Comparison of ENCODE assay signal across 1 cellular context in genomic region chr1:85279463-85280080, GRCh38.
TF ChIP-seq lines count a peak whose summit lies in the region.

No MANE protein-coding gene starts in this region.

TF ChIP-seq in K562, 482 proteins besides CTCF, POLR2A, EP300 and RAD21 (continued from another document and continues in another):
- TF ChIP-seq NR1H2 (CRISPR knock-in tag; IDR thresholded peaks at IDR 0.05), result no peak
- no peak for TF ChIP-seq NFE2 (IDR thresholded peaks at IDR 0.05; ENCODE audit: low read depth)
- TF ChIP-seq ZNF668 (CRISPR knock-in tag; IDR thresholded peaks at IDR 0.05), result peak; percentile 77; the same call in 1 of the 2 replicates
- peak; percentile 35; the same call in 1 of the 2 replicates for TF ChIP-seq ZNF134 (CRISPR knock-in tag; conservative IDR thresholded peaks at IDR 0.05)
- TF ChIP-seq NR2C2 (CRISPR knock-in tag; IDR thresholded peaks at IDR 0.05), result no peak
- TF ChIP-seq NR2C2 (tag; IDR thresholded peaks at IDR 0.05), result 0 out of 2 replicates have a peak, but pooled peaks have one; percentile 28
- no peak for TF ChIP-seq ZNF655 (CRISPR knock-in tag; IDR thresholded peaks at IDR 0.05)
- no peak for TF ChIP-seq AFF1 (IDR thresholded peaks at IDR 0.05; ENCODE audit: low read depth in 1 of 2, partially characterized antibody in 2 of 2)
- TF ChIP-seq ZBTB17 (CRISPR knock-in tag; IDR thresholded peaks at IDR 0.05), result peak; percentile 80
- peak; percentile 73 for TF ChIP-seq TCFL5 (CRISPR knock-in tag; conservative IDR thresholded peaks at IDR 0.05)
- TF ChIP-seq ZNF830 (CRISPR knock-in tag; IDR thresholded peaks at IDR 0.05), result no peak
- TF ChIP-seq MED1 (CRISPR knock-in tag; IDR thresholded peaks at IDR 0.05; ENCODE audit: borderline replicate concordance), result no peak
- TF ChIP-seq JUND (IDR thresholded peaks at IDR 0.05; ENCODE audit: borderline replicate concordance, low read depth, low read length), result no peak
- peak; percentile 49; the same call in 1 of the 3 replicates for TF ChIP-seq JUND (tag; IDR thresholded peaks at IDR 0.05; ENCODE audit: borderline replicate concordance, low read depth, low read length)
- peak; percentile 45; the same call in 1 of the 2 replicates for TF ChIP-seq NFIC (IDR thresholded peaks at IDR 0.05)
- 0 out of 2 replicates have a peak, but pooled peaks have one; percentile 74 for TF ChIP-seq HIVEP1 (CRISPR knock-in tag; IDR thresholded peaks at IDR 0.05)
- TF ChIP-seq U2AF1 (optimal IDR thresholded peaks at IDR 0.05; ENCODE audit: low read depth, low read length), result no peak
- TF ChIP-seq, protein P1, sequence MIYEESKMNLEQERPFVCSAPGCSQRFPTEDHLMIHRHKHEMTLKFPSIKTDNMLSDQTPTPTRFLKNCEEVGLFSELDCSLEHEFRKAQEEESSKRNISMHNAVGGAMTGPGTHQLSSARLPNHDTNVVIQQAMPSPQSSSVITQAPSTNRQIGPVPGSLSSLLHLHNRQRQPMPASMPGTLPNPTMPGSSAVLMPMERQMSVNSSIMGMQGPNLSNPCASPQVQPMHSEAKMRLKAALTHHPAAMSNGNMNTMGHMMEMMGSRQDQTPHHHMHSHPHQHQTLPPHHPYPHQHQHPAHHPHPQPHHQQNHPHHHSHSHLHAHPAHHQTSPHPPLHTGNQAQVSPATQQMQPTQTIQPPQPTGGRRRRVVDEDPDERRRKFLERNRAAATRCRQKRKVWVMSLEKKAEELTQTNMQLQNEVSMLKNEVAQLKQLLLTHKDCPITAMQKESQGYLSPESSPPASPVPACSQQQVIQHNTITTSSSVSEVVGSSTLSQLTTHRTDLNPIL (CRISPR knock-in tag; IDR thresholded peaks at IDR 0.05), result 0 out of 2 replicates have a peak, but pooled peaks have one; percentile 47
- peak; percentile 85; the same call in 1 of the 2 replicates for TF ChIP-seq MECOM (CRISPR knock-in tag; IDR thresholded peaks at IDR 0.05)
- no peak for TF ChIP-seq POLR2G (IDR thresholded peaks at IDR 0.05; ENCODE audit: low read depth, low read length)
- TF ChIP-seq ZNF551 (CRISPR knock-in tag; IDR thresholded peaks at IDR 0.05), result no peak
- TF ChIP-seq MIER1 (IDR thresholded peaks at IDR 0.05; ENCODE audit: low read depth), result no peak
- TF ChIP-seq PRMT5 (CRISPR knock-in tag; IDR thresholded peaks at IDR 0.05), result no peak
- no peak for TF ChIP-seq ARID1B (IDR thresholded peaks at IDR 0.05)
- TF ChIP-seq ETS2 (tag; IDR thresholded peaks at IDR 0.05; ENCODE audit: borderline replicate concordance, poor library complexity, severe bottlenecking), result no peak
- no peak for TF ChIP-seq MYC (IDR thresholded peaks at IDR 0.05; ENCODE audit: low read depth, low read length)
- TF ChIP-seq MYC (CRISPR knock-in tag; IDR thresholded peaks at IDR 0.05; ENCODE audit: borderline replicate concordance, low read depth), result 0 out of 2 replicates have a peak, but pooled peaks have one; percentile 31
- peak; percentile 88 for TF ChIP-seq PYGO2 (tag; IDR thresholded peaks at IDR 0.05)
- TF ChIP-seq SMAD4 (CRISPR knock-in tag; conservative IDR thresholded peaks at IDR 0.05), result peak; percentile 93
- peak; percentile 72 for TF ChIP-seq DIDO1 (tag; IDR thresholded peaks at IDR 0.05; ENCODE audit: low read depth)
- no peak for TF ChIP-seq ZFPM2 (CRISPR knock-in tag; IDR thresholded peaks at IDR 0.05)
- no peak for TF ChIP-seq RNF219 (CRISPR knock-in tag; IDR thresholded peaks at IDR 0.05)
- TF ChIP-seq ZBTB8A (IDR thresholded peaks at IDR 0.05; ENCODE audit: partially characterized antibody), result no peak
- peak; percentile 69; the same call in 1 of the 2 replicates for TF ChIP-seq HDAC8 (tag; IDR thresholded peaks at IDR 0.05)
- TF ChIP-seq CBX2 (IDR thresholded peaks at IDR 0.05; ENCODE audit: insufficient read depth, low read length, poor library complexity, severe bottlenecking), result no peak
- TF ChIP-seq SETDB1 (IDR thresholded peaks at IDR 0.05; ENCODE audit: low read length), result no peak
- TF ChIP-seq ZNF766 (CRISPR knock-in tag; conservative IDR thresholded peaks at IDR 0.05), result peak; percentile 73; the same call in 1 of the 2 replicates
- TF ChIP-seq SRF (CRISPR knock-in tag; IDR thresholded peaks at IDR 0.05), result no peak
- TF ChIP-seq DACH1 (IDR thresholded peaks at IDR 0.05; ENCODE audit: partially characterized antibody), result no peak
- no peak for TF ChIP-seq TFAM (CRISPR knock-in tag; conservative IDR thresholded peaks at IDR 0.05)
- TF ChIP-seq ZNF311 (CRISPR knock-in tag; IDR thresholded peaks at IDR 0.05), result peak; percentile 90
- TF ChIP-seq CTBP1 (IDR thresholded peaks at IDR 0.05; ENCODE audit: borderline replicate concordance), result no peak
- TF ChIP-seq NFATC3 (IDR thresholded peaks at IDR 0.05), result no peak
- TF ChIP-seq, protein P2, sequence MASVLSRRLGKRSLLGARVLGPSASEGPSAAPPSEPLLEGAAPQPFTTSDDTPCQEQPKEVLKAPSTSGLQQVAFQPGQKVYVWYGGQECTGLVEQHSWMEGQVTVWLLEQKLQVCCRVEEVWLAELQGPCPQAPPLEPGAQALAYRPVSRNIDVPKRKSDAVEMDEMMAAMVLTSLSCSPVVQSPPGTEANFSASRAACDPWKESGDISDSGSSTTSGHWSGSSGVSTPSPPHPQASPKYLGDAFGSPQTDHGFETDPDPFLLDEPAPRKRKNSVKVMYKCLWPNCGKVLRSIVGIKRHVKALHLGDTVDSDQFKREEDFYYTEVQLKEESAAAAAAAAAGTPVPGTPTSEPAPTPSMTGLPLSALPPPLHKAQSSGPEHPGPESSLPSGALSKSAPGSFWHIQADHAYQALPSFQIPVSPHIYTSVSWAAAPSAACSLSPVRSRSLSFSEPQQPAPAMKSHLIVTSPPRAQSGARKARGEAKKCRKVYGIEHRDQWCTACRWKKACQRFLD (CRISPR knock-in tag; IDR thresholded peaks at IDR 0.05), result peak; percentile 91; the same call in 1 of the 2 replicates
- TF ChIP-seq, protein P3, sequence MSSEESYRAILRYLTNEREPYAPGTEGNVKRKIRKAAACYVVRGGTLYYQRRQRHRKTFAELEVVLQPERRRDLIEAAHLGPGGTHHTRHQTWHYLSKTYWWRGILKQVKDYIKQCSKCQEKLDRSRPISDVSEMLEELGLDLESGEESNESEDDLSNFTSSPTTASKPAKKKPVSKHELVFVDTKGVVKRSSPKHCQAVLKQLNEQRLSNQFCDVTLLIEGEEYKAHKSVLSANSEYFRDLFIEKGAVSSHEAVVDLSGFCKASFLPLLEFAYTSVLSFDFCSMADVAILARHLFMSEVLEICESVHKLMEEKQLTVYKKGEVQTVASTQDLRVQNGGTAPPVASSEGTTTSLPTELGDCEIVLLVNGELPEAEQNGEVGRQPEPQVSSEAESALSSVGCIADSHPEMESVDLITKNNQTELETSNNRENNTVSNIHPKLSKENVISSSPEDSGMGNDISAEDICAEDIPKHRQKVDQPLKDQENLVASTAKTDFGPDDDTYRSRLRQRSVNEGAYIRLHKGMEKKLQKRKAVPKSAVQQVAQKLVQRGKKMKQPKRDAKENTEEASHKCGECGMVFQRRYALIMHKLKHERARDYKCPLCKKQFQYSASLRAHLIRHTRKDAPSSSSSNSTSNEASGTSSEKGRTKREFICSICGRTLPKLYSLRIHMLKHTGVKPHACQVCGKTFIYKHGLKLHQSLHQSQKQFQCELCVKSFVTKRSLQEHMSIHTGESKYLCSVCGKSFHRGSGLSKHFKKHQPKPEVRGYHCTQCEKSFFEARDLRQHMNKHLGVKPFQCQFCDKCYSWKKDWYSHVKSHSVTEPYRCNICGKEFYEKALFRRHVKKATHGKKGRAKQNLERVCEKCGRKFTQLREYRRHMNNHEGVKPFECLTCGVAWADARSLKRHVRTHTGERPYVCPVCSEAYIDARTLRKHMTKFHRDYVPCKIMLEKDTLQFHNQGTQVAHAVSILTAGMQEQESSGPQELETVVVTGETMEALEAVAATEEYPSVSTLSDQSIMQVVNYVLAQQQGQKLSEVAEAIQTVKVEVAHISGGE (CRISPR knock-in tag; IDR thresholded peaks at IDR 0.05), result 0 out of 6 replicates have a peak, but pooled peaks of 1 of the 3 experiments have one; percentile 38
- peak; percentile 72 for TF ChIP-seq ZNF239 (CRISPR knock-in tag; IDR thresholded peaks at IDR 0.05)
- no peak for TF ChIP-seq CHCHD3 (CRISPR knock-in tag; IDR thresholded peaks at IDR 0.05)
- 0 out of 2 replicates have a peak, but pooled peaks have one; percentile 20 for TF ChIP-seq IFI16 (CRISPR knock-in tag; IDR thresholded peaks at IDR 0.05)
- 0 out of 2 replicates have a peak, but pooled peaks have one; percentile 37 for TF ChIP-seq RBFOX2 (IDR thresholded peaks at IDR 0.05; ENCODE audit: low read depth, low read length)
- TF ChIP-seq PRDM10 (IDR thresholded peaks at IDR 0.05; ENCODE audit: partially characterized antibody), result no peak
- TF ChIP-seq ZNF583 (CRISPR knock-in tag; IDR thresholded peaks at IDR 0.05), result peak; percentile 90
- no peak for TF ChIP-seq ADNP (tag; IDR thresholded peaks at IDR 0.05)
- TF ChIP-seq SIX5 (IDR thresholded peaks at IDR 0.05; ENCODE audit: borderline replicate concordance in 1 of 2, insufficient read depth in 1 of 2, low read depth in 1 of 2, low read length in 2 of 2), result no peak
- TF ChIP-seq PTTG1 (tag; IDR thresholded peaks at IDR 0.05; ENCODE audit: low read depth), result peak; percentile 93
- TF ChIP-seq PTRF (tag; IDR thresholded peaks at IDR 0.05), result peak; percentile 88
- TF ChIP-seq KLF1 (tag; IDR thresholded peaks at IDR 0.05), result no peak
